ENCODE assay signal across 10 cellular contexts in genomic region chr1:30907390-30907640, GRCh38. TPM values are rescaled to one million over a fixed set of nuclear protein-coding genes. Genes with fewer than 3 reads are reported as not detected.
A peak's percentile ranks its signal among the peaks of the same experiment; 100 is the strongest.
DNase-seq lines count a peak whose midpoint lies in the region; ATAC-seq and TF ChIP-seq lines count a peak whose summit lies in the region.
"Had no signal": no experiment of that assay in that cellular context is flagged by ENCODE, and none has a peak within 500 bp of the region (broad histone marks: within the 10 kb centered on the region; RNA-seq: fewer than 3 reads in every experiment).

No MANE protein-coding gene starts in this region.

- no peaks in the 10 kb centered on the region for H3K36me3 ChIP-seq in trophoblast cell (ENCODE audit: control insufficient read depth in 1 of 2, insufficient read depth in 2 of 2, low read length in 2 of 2)

- no peak overlapping the region for H3K9ac ChIP-seq in trophoblast cell (ENCODE audit: low read length)

- H4K8ac ChIP-seq in trophoblast cell (ENCODE audit: low read depth, low read length) = no peak overlapping the region

- no peaks in the 10 kb centered on the region for H3K9me3 Mint-ChIP-seq in CD4-positive, alpha-beta T cell

- no peak overlapping the region for H4K12ac ChIP-seq in trophoblast cell (ENCODE audit: low read depth, low read length)

- no peak for TF ChIP-seq CTCF in CD4-positive, alpha-beta T cell (IDR thresholded peaks at IDR 0.05)
- TF ChIP-seq CTCF in WI38 (IDR thresholded peaks at IDR 0.05; ENCODE audit: low read depth, low read length) (no peak), fibroblast of pulmonary artery (IDR thresholded peaks at IDR 0.05; ENCODE audit: low read length, missing control alignments) (no peak)

- H3K27ac ChIP-seq in CD4-positive, alpha-beta T cell (ENCODE audit: low read depth, low read length) = no peak overlapping the region
- no peak overlapping the region for H3K27ac ChIP-seq in trophoblast cell (ENCODE audit: low read depth, low read length)
- H3K27ac ChIP-seq: foreskin keratinocyte had no signal

- peaks cover 16% of the 10 kb centered on the region for H3K4me1 Mint-ChIP-seq in CD4-positive, alpha-beta T cell (ENCODE audit: low read depth)

- peaks cover 27 to 34% of the 10 kb centered on the region in 2 experiments for H3K4me1 ChIP-seq in trophoblast cell (ENCODE audit: control insufficient read depth in 1 of 2, insufficient read depth in 2 of 2, low read length in 2 of 2)

- peaks cover 9% of the 10 kb centered on the region for H3K79me2 ChIP-seq in trophoblast cell (ENCODE audit: control insufficient read depth, insufficient read depth, low read length, poor library complexity)

- H3K79me1 ChIP-seq in trophoblast cell (ENCODE audit: low read length) = peaks cover 16% of the 10 kb centered on the region

- H2BK120ac ChIP-seq in trophoblast cell (ENCODE audit: insufficient read depth, low read length, poor library complexity) = no peak overlapping the region

- H3K4me3 Mint-ChIP-seq in CD4-positive, alpha-beta T cell = peak overlapping the region; percentile 78

- no peak overlapping the region for H2BK12ac ChIP-seq in trophoblast cell (ENCODE audit: low read length)

- no peak overlapping the region for H3K27ac Mint-ChIP-seq in CD4-positive, alpha-beta T cell

- H3K14ac ChIP-seq in trophoblast cell (ENCODE audit: low read length) = no peak overlapping the region

- H2BK5ac ChIP-seq in trophoblast cell (ENCODE audit: low read depth, low read length, poor library complexity) = no peak overlapping the region

- peaks cover 30% of the 10 kb centered on the region for H3K27me3 ChIP-seq in CD4-positive, alpha-beta T cell (ENCODE audit: control insufficient read depth, insufficient read depth, low read length)
- H3K27me3 ChIP-seq in trophoblast cell (ENCODE audit: insufficient read depth, low read length) = no peaks in the 10 kb centered on the region

- H3K18ac ChIP-seq in trophoblast cell (ENCODE audit: low read length) = peak overlapping the region; percentile 36

- POLR2A ChIA-PET in CD4-positive, alpha-beta T cell (lab: Charles Lee) = no interaction called here

- H2AK5ac ChIP-seq in trophoblast cell (ENCODE audit: low read length) = no peak overlapping the region

- no peak overlapping the region for H3K4ac ChIP-seq in trophoblast cell (ENCODE audit: low read depth, low read length)

- CTCF ChIA-PET in CD4-positive, alpha-beta T cell (lab: Charles Lee) = no interaction called here

- DNase-seq in CD4-positive, alpha-beta T cell = no peak
- no peak for DNase-seq in fibroblast of pulmonary artery (ENCODE audit: low read depth)
- DNase-seq in trophoblast cell = no peak
- DNase-seq in NCI-H510A (lab: John Stamatoyannopoulos, UW) = no peak
- DNase-seq in NCI-H146 (lab: John Stamatoyannopoulos, UW) = no peak
- no peak for DNase-seq in activated CD8-positive, alpha-beta memory T cell treated with anti-CD3 and anti-CD28 coated beads, Interleukin-2, amount 50 U/mL, for 4 hours
- DNase-seq in posterior cingulate gyrus = no peak
- DNase-seq: activated CD4-positive, CD25-positive, alpha-beta regulatory T cell; foreskin keratinocyte had no signal

- H3K4me3 ChIP-seq in WI38 (ENCODE audit: low read depth, low read length) (peak overlapping the region; percentile 83), fibroblast of pulmonary artery (replicated peaks; ENCODE audit: low read depth, low read length) (peak overlapping the region; percentile 74), trophoblast cell (ENCODE audit: low read depth, low read length) (peak overlapping the region; percentile 72)

- no peak overlapping the region for H2AFZ ChIP-seq in trophoblast cell (ENCODE audit: insufficient read depth, low read length, poor library complexity)

- H4K91ac ChIP-seq in trophoblast cell (ENCODE audit: low read depth, low read length) = no peak overlapping the region

- H3K23ac ChIP-seq in trophoblast cell (ENCODE audit: low read length) = no peak overlapping the region

- no peaks in the 10 kb centered on the region for H3K36me3 Mint-ChIP-seq in CD4-positive, alpha-beta T cell (ENCODE audit: low read depth)

- intact Hi-C loops in CD4-positive, alpha-beta T cell (cut with DNase I, micrococcal nuclease) = no loop called here
- intact Hi-C loops in posterior cingulate gyrus (cut with DNase I) = no loop called here

- no peaks in the 10 kb centered on the region for H3K9me3 ChIP-seq in CD4-positive, alpha-beta T cell (ENCODE audit: control insufficient read depth, low read length)
- no peaks in the 10 kb centered on the region for H3K9me3 ChIP-seq in trophoblast cell (ENCODE audit: insufficient read depth, low read depth, low read length)

- WGBS in trophoblast cell (ENCODE audit: extremely low coverage, insufficient coverage, insufficient read length) = no CpG with 5 or more reads among the region's 4 CpGs

- H3K4me2 ChIP-seq in trophoblast cell (ENCODE audit: low read length) = peak overlapping the region; percentile 84

- no peak for ATAC-seq in CD4-positive, alpha-beta T cell (ENCODE audit: poor library complexity)
- ATAC-seq: foreskin keratinocyte had no signal

- H3K27me3 Mint-ChIP-seq in CD4-positive, alpha-beta T cell = peaks cover 58% of the 10 kb centered on the region

RNA-seq across cellular contexts. Expression of gene SDC3, which starts 1.2 kb away (rescaled TPM):
- total RNA-seq in CD4-positive, alpha-beta T cell = under 1 TPM in 1 of 2 experiments, not detected in 1; 0.14 TPM
- 64.9 and 65.2 TPM in 2 replicates for polyA plus RNA-seq in trophoblast cell (2013)
